ENCODE assay signal across 9 cellular contexts in genomic region chr11:62850911-62851806, GRCh38. TPM values are rescaled to one million over a fixed set of nuclear protein-coding genes. Genes with fewer than 3 reads are reported as not detected.
DNase-seq lines count a peak whose midpoint lies in the region; ATAC-seq and TF ChIP-seq lines count a peak whose summit lies in the region.
"Had no signal": no experiment of that assay in that cellular context is flagged by ENCODE, and none has a peak within 500 bp of the region (broad histone marks: within the 10 kb centered on the region; RNA-seq: fewer than 3 reads in every experiment).

No MANE protein-coding gene starts in this region.

- DNase-seq in DMS 273 treated with DMSO at 0.1 percent for 48 hours (lab: John Stamatoyannopoulos, UW) = peak; percentile 70
- peak; percentile 47 for DNase-seq in HCT116 (ENCODE audit: low read depth, low spot score)
- no peak for DNase-seq in SK-N-MC (ENCODE audit: low read depth, low spot score)
- no peak for DNase-seq in memory B cell (ENCODE audit: low spot score in 2 of 2)
- DNase-seq in uterus = no peak
- no peak for DNase-seq in AG20443 (ENCODE audit: low spot score)

- TF ChIP-seq CTCF in HCT116 (IDR thresholded peaks at IDR 0.05 in 2 of 3, conservative IDR thresholded peaks at IDR 0.05 in 1 of 3; ENCODE audit: borderline replicate concordance in 1 of 3, insufficient read depth in 1 of 3, low read depth in 2 of 3, low read length in 2 of 3) (no peak), uterus (IDR thresholded peaks at IDR 0.05) (no peak)

- H3K4me2 ChIP-seq in HCT116 (ENCODE audit: low read length) = peak overlapping the region; percentile 87

- peak overlapping the region; percentile 94 for H3K9ac ChIP-seq in HCT116 (ENCODE audit: low read length)
- no peak overlapping the region for H3K9ac ChIP-seq in SK-N-MC (ENCODE audit: insufficient read length)

- POLR2A ChIA-PET in HCT116 (lab: Charles Lee) = interaction anchor here (1.2 to 9.9 kb wide), 12 partner anchors 9 to 260 kb away, joined by 4 to 343 read pairs (median 7); partner anchors contain the start of genes HNRNPUL2, SLC3A2, STX5 and TEX54

- H3K27ac Mint-ChIP-seq in memory B cell = peak overlapping the region; percentile 97

- H3K9me3 Mint-ChIP-seq in memory B cell = no peaks in the 10 kb centered on the region

- peaks cover 33% of the 10 kb centered on the region for H4K20me1 ChIP-seq in HCT116 (ENCODE audit: insufficient read depth)

- no peaks in the 10 kb centered on the region for H3K9me2 ChIP-seq in HCT116 (ENCODE audit: insufficient read depth)

- H3K27me3 ChIP-seq in HCT116 (ENCODE audit: insufficient read depth, low read length) = no peaks in the 10 kb centered on the region
- H3K27me3 ChIP-seq in uterus = no peaks in the 10 kb centered on the region

- RAD21 ChIA-PET in HCT116 (lab: Charles Lee; ENCODE audit: low non-redundant PET in 1 of 2, low total read pairs in 2 of 2, uncharacterized antibody in 2 of 2, unreplicated experiment in 2 of 2) = no interaction called here

- peaks cover 40% of the 10 kb centered on the region for H3K79me2 ChIP-seq in HCT116 (ENCODE audit: insufficient read depth, low read length)

- no peak for TF ChIP-seq RAD21 in HCT116 (IDR thresholded peaks at IDR 0.05; ENCODE audit: low read depth)

- H3K4me1 Mint-ChIP-seq in memory B cell = peaks cover 36% of the 10 kb centered on the region

- H3K4me3 Mint-ChIP-seq in memory B cell = peak overlapping the region; percentile 2

- BruUV-seq in HCT116 (replicated peaks; lab: Mats Ljungman, UMichigan) = no TSS peak

- peaks cover 23% of the 10 kb centered on the region for H3K36me3 Mint-ChIP-seq in memory B cell

- CTCF ChIA-PET in HCT116 (lab: Charles Lee) = interaction anchor here (0.7 kb wide), 1 partner anchor 30 kb away, joined by 3 read pairs; the partner anchor contains the start of gene SLC3A2

- no peak overlapping the region for H2AFZ ChIP-seq in HCT116 (ENCODE audit: low read depth, low read length, poor library complexity, severe bottlenecking)

- H3K4me3 ChIP-seq in HCT116 (replicated peaks in 1 of 2; ENCODE audit: low read depth in 1 of 2, low read length in 2 of 2) (no peak overlapping the region), SK-N-MC (no peak overlapping the region), uterus (no peak overlapping the region)

- H3K36me3 ChIP-seq in HCT116 (ENCODE audit: control insufficient read depth in 1 of 2, insufficient read depth in 2 of 2, low read length in 2 of 2) = peaks cover 31 to 38% of the 10 kb centered on the region in 2 experiments
- H3K36me3 ChIP-seq in SK-N-MC (ENCODE audit: insufficient read depth, low read length) = peaks cover 43% of the 10 kb centered on the region
- H3K36me3 ChIP-seq in uterus = no peaks in the 10 kb centered on the region

- H3K27ac ChIP-seq in HCT116 (ENCODE audit: low read depth, low read length) = peak overlapping the region; percentile 85
- H3K27ac ChIP-seq in SK-N-MC = peak overlapping the region; percentile 97
- H3K27ac ChIP-seq in uterus = no peak overlapping the region

- H3K9me3 ChIP-seq in HCT116 (ENCODE audit: control insufficient read depth in 1 of 2, insufficient read depth in 1 of 2, low read depth in 1 of 2, low read length in 2 of 2) (no peaks in the 10 kb centered on the region), SK-N-MC (ENCODE audit: low read depth, low read length) (no peaks in the 10 kb centered on the region), uterus (no peaks in the 10 kb centered on the region)

- peaks cover 34 to 61% of the 10 kb centered on the region in 2 experiments for H3K4me1 ChIP-seq in HCT116 (ENCODE audit: control insufficient read depth in 1 of 2, insufficient read depth in 2 of 2, low read length in 2 of 2)
- H3K4me1 ChIP-seq in uterus = peaks cover 9 to 15% of the 10 kb centered on the region in 2 donors

- H3K27me3 Mint-ChIP-seq in memory B cell = no peaks in the 10 kb centered on the region

- intact Hi-C loops in HCT116 (cut with micrococcal nuclease) = no loop called here
- intact Hi-C loops in uterus (cut with DNase I; ENCODE audit: low total_unique reads) = no loop called here

- TF ChIP-seq POLR2A in HCT116 (IDR thresholded peaks at IDR 0.05; ENCODE audit: borderline replicate concordance, extremely low read depth, insufficient read depth, insufficient read length) (peak; percentile 76), uterus (IDR thresholded peaks at IDR 0.05) (no peak)

- ATAC-seq in HCT116 (peak; percentile 37), memory B cell (ENCODE audit: low read depth) (no peak), HG02610 (IDR thresholded peaks at IDR 0.05; ENCODE audit: unreplicated experiment) (no peak), GM18868 (IDR thresholded peaks at IDR 0.05; ENCODE audit: unreplicated experiment) (no peak)

TF ChIP-seq in HCT116, 20 proteins besides CTCF, POLR2A, EP300 and RAD21:
- TF ChIP-seq ELF1 (IDR thresholded peaks at IDR 0.05; ENCODE audit: borderline replicate concordance, low read depth) (no peak; the same call in 1 of the 2 replicates), JUND (IDR thresholded peaks at IDR 0.05) (peak; percentile 42; the same call in 1 of the 2 replicates), EGR1 (IDR thresholded peaks at IDR 0.05; ENCODE audit: low read depth) (no peak), MAX (IDR thresholded peaks at IDR 0.05) (peak; percentile 35; the same call in 1 of the 2 replicates), POLR2AphosphoS5 (IDR thresholded peaks at IDR 0.05; ENCODE audit: low read depth, low read length) (peak; percentile 89; the same call in 1 of the 2 replicates), SIN3A (IDR thresholded peaks at IDR 0.05; ENCODE audit: low read depth) (peak; percentile 30), CEBPB (IDR thresholded peaks at IDR 0.05; ENCODE audit: low read depth) (0 out of 2 replicates have a peak, but pooled peaks have one; percentile 42), YY1 (IDR thresholded peaks at IDR 0.05; ENCODE audit: extremely low read depth, insufficient replicate concordance, low read depth, low read length) (no peak), CBX3 (IDR thresholded peaks at IDR 0.05; ENCODE audit: low read depth) (no peak), EZH2 (IDR thresholded peaks at IDR 0.05) (no peak), ZNF274 (IDR thresholded peaks at IDR 0.05; ENCODE audit: low read depth, low read length) (no peak), TCF7L2 (IDR thresholded peaks at IDR 0.05; ENCODE audit: borderline replicate concordance, extremely low read depth, insufficient read depth, insufficient read length) (no peak), FOSL1 (IDR thresholded peaks at IDR 0.05; ENCODE audit: low read depth) (0 out of 2 replicates have a peak, but pooled peaks have one; percentile 30), ATF3 (IDR thresholded peaks at IDR 0.05) (no peak)

RNA-seq across cellular contexts. Expression of gene WDR74, which starts 11.8 kb away (rescaled TPM):
- total RNA-seq in HCT116 (2021; ENCODE audit: unreplicated experiment) (111 TPM), uterus (10 to 100 TPM in 3 of 4 donors, 1 to 10 TPM in 1; 10.0 to 66.0 (median 35.0) TPM)
- 113 and 122 TPM in 2 replicates for polyA plus RNA-seq in HCT116 (2012)

RNA-seq across cellular contexts. Expression of gene TEX54, which starts 18.5 kb away (rescaled TPM):
- total RNA-seq in HCT116 (2021; ENCODE audit: unreplicated experiment) (not detected), uterus (not detected)
- 0.22 and 0.64 TPM in 2 replicates for polyA plus RNA-seq in HCT116 (2012)
- total RNA-seq: bronchial epithelial cell had no signal

RNA-seq across cellular contexts. Expression of gene STX5, which starts 19.3 kb away (rescaled TPM):
- total RNA-seq in HCT116 (2021; ENCODE audit: unreplicated experiment) = 29.5 TPM
- 38.0 and 43.6 TPM in 2 replicates for polyA plus RNA-seq in HCT116 (2012)
- 10 to 100 TPM; 36.5 to 73.5 (median 55.2) TPM for total RNA-seq in uterus

RNA-seq across cellular contexts. Expression of gene SLC3A2, which starts 29.5 kb away (rescaled TPM):
- 418 TPM for total RNA-seq in HCT116 (2021; ENCODE audit: unreplicated experiment)
- 519 and 571 TPM in 2 replicates for polyA plus RNA-seq in HCT116 (2012)
- 100 to 1,000 TPM in 2 of 4 donors, 10 to 100 TPM in 2; 69.8 to 206 (median 98.4) TPM for total RNA-seq in uterus

RNA-seq across cellular contexts. Expression of gene NXF1, which starts 45.9 kb away (rescaled TPM):
- total RNA-seq in HCT116 (2021; ENCODE audit: unreplicated experiment) (55.5 TPM), uterus (10 to 100 TPM; 41.0 to 96.2 (median 50.2) TPM)
- polyA plus RNA-seq in HCT116 (2012) = 49.2 and 53.3 TPM in 2 replicates

Comparison
In these comparisons a context has a peak if more than half of its experiments do, and no peak if none do; other contexts are left out.
1. DNase-seq: peak in DMS 273 treated with DMSO at 0.1 percent for 48 hours (single experiment) and HCT116 (single experiment); none in SK-N-MC (single experiment), memory B cell (0 of 2), uterus (0 of 2) and AG20443 (single experiment).
2. H3K27ac ChIP-seq: peak in HCT116 (single experiment) and SK-N-MC (single experiment); none in uterus (0 of 2).